ENCODE assay signal across 1 cellular context in genomic region chr10:110076559-110077318, GRCh38.
A peak's percentile ranks its signal among the peaks of the same experiment; 100 is the strongest.
TF ChIP-seq lines count a peak whose summit lies in the region.

No MANE protein-coding gene starts in this region.

TF ChIP-seq in HEK293, 187 proteins besides CTCF, POLR2A, EP300 and RAD21 (continued from another document):
- peak; percentile 49; the same call in 1 of the 2 replicates for TF ChIP-seq ZBTB44 (tag by site-specific recombination; IDR thresholded peaks at IDR 0.05)
- peak; percentile 31; the same call in 1 of the 2 replicates for TF ChIP-seq ZBTB17 (tag by site-specific recombination; IDR thresholded peaks at IDR 0.05)
- no peak for TF ChIP-seq ZSCAN23 (tag by site-specific recombination; IDR thresholded peaks at IDR 0.05)
- no peak for TF ChIP-seq GLI2 (tag by site-specific recombination; IDR thresholded peaks at IDR 0.05; ENCODE audit: borderline replicate concordance, low read depth)
